ENCODE assay signal across 8 cellular contexts in genomic region chr3:71930056-71930991, GRCh38.
DNase-seq lines count a peak whose midpoint lies in the region; ATAC-seq and TF ChIP-seq lines count a peak whose summit lies in the region.

No MANE protein-coding gene starts in this region.

- no peak overlapping the region for H3K27ac ChIP-seq in esophagus muscularis mucosa (replicated peaks in 1 of 4)

- H3K4me1 ChIP-seq in NT2/D1 (ENCODE audit: insufficient read depth, insufficient read length) (peaks cover 9% of the 10 kb centered on the region), esophagus muscularis mucosa (peaks cover 0 to 8% (median 7%) of the 10 kb centered on the region in 4 donors)

- TF ChIP-seq CTCF in esophagus muscularis mucosa (IDR thresholded peaks at IDR 0.05) = peak in 1 of 3 experiments; percentile 25

- H3K27me3 ChIP-seq in NT2/D1 (ENCODE audit: insufficient read depth, insufficient read length) (peaks cover 3% of the 10 kb centered on the region), esophagus muscularis mucosa (no peaks in the 10 kb centered on the region)

- no peak overlapping the region for H3K9ac ChIP-seq in NT2/D1 (ENCODE audit: insufficient read length, low read depth)

- DNase-seq in AG08396 (ENCODE audit: low spot score) = peak; percentile 68
- peak; percentile 35 for DNase-seq in NT2/D1 (ENCODE audit: low read depth, low spot score)
- DNase-seq in fibroblast of peridontal ligament (ENCODE audit: extremely low read depth) = peak; percentile 18
- DNase-seq in stimulated activated CD8-positive, alpha-beta memory T cell treated with anti-CD3 and anti-CD28 coated beads, Interleukin-4, amount 100 ng/mL, for 48 hours = peak; percentile 30
- DNase-seq in esophagus muscularis mucosa (ENCODE audit: extremely low spot score) = no peak
- DNase-seq in RPMI8226 = no peak

- no peak for TF ChIP-seq POLR2A in esophagus muscularis mucosa (IDR thresholded peaks at IDR 0.05; ENCODE audit: low read depth)

- ATAC-seq in GM18502 (IDR thresholded peaks at IDR 0.05; ENCODE audit: poor library complexity, unreplicated experiment) = peak; percentile 50
- no peak for ATAC-seq in GM18907 (IDR thresholded peaks at IDR 0.05; ENCODE audit: unreplicated experiment)

- no peak for TF ChIP-seq EP300 in esophagus muscularis mucosa (IDR thresholded peaks at IDR 0.05)

- H3K4me3 ChIP-seq in NT2/D1 (ENCODE audit: insufficient read length, low read depth) = no peak overlapping the region
- no peak overlapping the region for H3K4me3 ChIP-seq in esophagus muscularis mucosa

- intact Hi-C loops in esophagus muscularis mucosa (cut with DNase I) = no loop called here

- H3K9me3 ChIP-seq in NT2/D1 (ENCODE audit: insufficient read depth, low read length) (peaks cover 6% of the 10 kb centered on the region), esophagus muscularis mucosa (no peaks in the 10 kb centered on the region)

- H3K36me3 ChIP-seq in NT2/D1 (ENCODE audit: insufficient read depth, insufficient read length, low read length) (no peaks in the 10 kb centered on the region), esophagus muscularis mucosa (no peaks in the 10 kb centered on the region)

- WGBS in esophagus muscularis mucosa = 64% methylated on average over 10 of the region's 10 CpGs

Comparison
In these comparisons a context has a peak if more than half of its experiments do, and no peak if none do; other contexts are left out.
1. DNase-seq: peak in AG08396 (single experiment), NT2/D1 (single experiment), fibroblast of peridontal ligament (single experiment) and stimulated activated CD8-positive, alpha-beta memory T cell treated with anti-CD3 and anti-CD28 coated beads, Interleukin-4, amount 100 ng/mL, for 48 hours (single experiment); none in esophagus muscularis mucosa (single experiment) and RPMI8226 (single experiment).